Comparison of ENCODE assay signal across 3 cellular contexts in the genomic region with DNA sequence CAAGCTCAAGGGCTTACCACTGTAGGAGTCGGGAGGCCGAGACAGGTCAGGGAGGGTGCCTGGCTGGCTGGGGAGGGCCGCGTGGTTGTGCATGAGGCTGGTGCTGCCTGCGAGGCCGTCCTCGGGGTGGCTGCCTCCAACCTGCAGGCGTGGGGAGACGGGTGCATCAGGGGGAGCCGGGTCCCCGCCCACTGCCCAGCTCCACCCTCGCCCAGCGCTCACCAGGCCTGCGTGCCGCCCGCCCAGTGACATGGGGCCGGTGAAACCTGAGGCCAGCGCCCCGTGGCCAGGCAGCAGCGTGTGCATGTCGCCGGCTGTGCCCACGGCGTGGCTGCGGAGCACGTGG.
TF ChIP-seq lines count a peak whose summit lies in the region.

No MANE protein-coding gene starts in this region.

TF ChIP-seq in SK-N-SH, 30 proteins besides CTCF, POLR2A, EP300 and RAD21:
- TF ChIP-seq FOSL2 (IDR thresholded peaks at IDR 0.05; ENCODE audit: borderline replicate concordance, low read depth) = no peak
- no peak for TF ChIP-seq GATA2 (CRISPR knock-in tag; IDR thresholded peaks at IDR 0.05)
- TF ChIP-seq, protein P1, sequence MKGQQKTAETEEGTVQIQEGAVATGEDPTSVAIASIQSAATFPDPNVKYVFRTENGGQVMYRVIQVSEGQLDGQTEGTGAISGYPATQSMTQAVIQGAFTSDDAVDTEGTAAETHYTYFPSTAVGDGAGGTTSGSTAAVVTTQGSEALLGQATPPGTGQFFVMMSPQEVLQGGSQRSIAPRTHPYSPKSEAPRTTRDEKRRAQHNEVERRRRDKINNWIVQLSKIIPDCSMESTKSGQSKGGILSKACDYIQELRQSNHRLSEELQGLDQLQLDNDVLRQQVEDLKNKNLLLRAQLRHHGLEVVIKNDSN (IDR thresholded peaks at IDR 0.05; ENCODE audit: borderline replicate concordance, low read depth) = no peak
- TF ChIP-seq JUND (IDR thresholded peaks at IDR 0.05) = no peak
- TF ChIP-seq SMC3 (IDR thresholded peaks at IDR 0.05; ENCODE audit: low read depth, low read length) = no peak
- TF ChIP-seq, protein P2, sequence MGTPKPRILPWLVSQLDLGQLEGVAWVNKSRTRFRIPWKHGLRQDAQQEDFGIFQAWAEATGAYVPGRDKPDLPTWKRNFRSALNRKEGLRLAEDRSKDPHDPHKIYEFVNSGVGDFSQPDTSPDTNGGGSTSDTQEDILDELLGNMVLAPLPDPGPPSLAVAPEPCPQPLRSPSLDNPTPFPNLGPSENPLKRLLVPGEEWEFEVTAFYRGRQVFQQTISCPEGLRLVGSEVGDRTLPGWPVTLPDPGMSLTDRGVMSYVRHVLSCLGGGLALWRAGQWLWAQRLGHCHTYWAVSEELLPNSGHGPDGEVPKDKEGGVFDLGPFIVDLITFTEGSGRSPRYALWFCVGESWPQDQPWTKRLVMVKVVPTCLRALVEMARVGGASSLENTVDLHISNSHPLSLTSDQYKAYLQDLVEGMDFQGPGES (IDR thresholded peaks at IDR 0.05; ENCODE audit: low read depth, low read length) = no peak
- no peak for TF ChIP-seq SIN3A (IDR thresholded peaks at IDR 0.05; ENCODE audit: borderline replicate concordance, low read depth, low read length)
- no peak for TF ChIP-seq RFX5 (IDR thresholded peaks at IDR 0.05; ENCODE audit: low read length)
- TF ChIP-seq TCF12 (IDR thresholded peaks at IDR 0.05) = no peak
- TF ChIP-seq, protein P3, sequence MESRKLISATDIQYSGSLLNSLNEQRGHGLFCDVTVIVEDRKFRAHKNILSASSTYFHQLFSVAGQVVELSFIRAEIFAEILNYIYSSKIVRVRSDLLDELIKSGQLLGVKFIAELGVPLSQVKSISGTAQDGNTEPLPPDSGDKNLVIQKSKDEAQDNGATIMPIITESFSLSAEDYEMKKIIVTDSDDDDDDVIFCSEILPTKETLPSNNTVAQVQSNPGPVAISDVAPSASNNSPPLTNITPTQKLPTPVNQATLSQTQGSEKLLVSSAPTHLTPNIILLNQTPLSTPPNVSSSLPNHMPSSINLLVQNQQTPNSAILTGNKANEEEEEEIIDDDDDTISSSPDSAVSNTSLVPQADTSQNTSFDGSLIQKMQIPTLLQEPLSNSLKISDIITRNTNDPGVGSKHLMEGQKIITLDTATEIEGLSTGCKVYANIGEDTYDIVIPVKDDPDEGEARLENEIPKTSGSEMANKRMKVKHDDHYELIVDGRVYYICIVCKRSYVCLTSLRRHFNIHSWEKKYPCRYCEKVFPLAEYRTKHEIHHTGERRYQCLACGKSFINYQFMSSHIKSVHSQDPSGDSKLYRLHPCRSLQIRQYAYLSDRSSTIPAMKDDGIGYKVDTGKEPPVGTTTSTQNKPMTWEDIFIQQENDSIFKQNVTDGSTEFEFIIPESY (IDR thresholded peaks at IDR 0.05; ENCODE audit: borderline replicate concordance, low read depth) = no peak
- TF ChIP-seq CHD2 (IDR thresholded peaks at IDR 0.05; ENCODE audit: low read length, partially characterized antibody) = no peak
- TF ChIP-seq FOXJ3 (CRISPR knock-in tag; IDR thresholded peaks at IDR 0.05) = no peak

TF ChIP-seq in SK-N-SH treated with all-trans-retinoic acid at 6 μM for 48 hours, 23 proteins besides CTCF, POLR2A, EP300 and RAD21:
- TF ChIP-seq ZNF8 (CRISPR knock-in tag; IDR thresholded peaks at IDR 0.05) (no peak), TOX (CRISPR knock-in tag; IDR thresholded peaks at IDR 0.05; ENCODE audit: borderline replicate concordance) (no peak), ISL1 (CRISPR knock-in tag; IDR thresholded peaks at IDR 0.05) (no peak), OSR1 (CRISPR knock-in tag; IDR thresholded peaks at IDR 0.05) (no peak), SNAI2 (CRISPR knock-in tag; IDR thresholded peaks at IDR 0.05) (no peak), BACH2 (CRISPR knock-in tag; IDR thresholded peaks at IDR 0.05; ENCODE audit: borderline replicate concordance) (no peak), TCF4 (CRISPR knock-in tag; IDR thresholded peaks at IDR 0.05; ENCODE audit: borderline replicate concordance) (no peak), PPARA (CRISPR knock-in tag; IDR thresholded peaks at IDR 0.05; ENCODE audit: borderline replicate concordance) (no peak), ZC3H10 (CRISPR knock-in tag; IDR thresholded peaks at IDR 0.05) (no peak), ESRRG (CRISPR knock-in tag; IDR thresholded peaks at IDR 0.05) (no peak), ARNTL (CRISPR knock-in tag; IDR thresholded peaks at IDR 0.05; ENCODE audit: borderline replicate concordance, low read depth) (no peak), CSDC2 (CRISPR knock-in tag; IDR thresholded peaks at IDR 0.05) (no peak), GLIS3 (CRISPR knock-in tag; IDR thresholded peaks at IDR 0.05) (no peak)
- TF ChIP-seq, protein P4, sequence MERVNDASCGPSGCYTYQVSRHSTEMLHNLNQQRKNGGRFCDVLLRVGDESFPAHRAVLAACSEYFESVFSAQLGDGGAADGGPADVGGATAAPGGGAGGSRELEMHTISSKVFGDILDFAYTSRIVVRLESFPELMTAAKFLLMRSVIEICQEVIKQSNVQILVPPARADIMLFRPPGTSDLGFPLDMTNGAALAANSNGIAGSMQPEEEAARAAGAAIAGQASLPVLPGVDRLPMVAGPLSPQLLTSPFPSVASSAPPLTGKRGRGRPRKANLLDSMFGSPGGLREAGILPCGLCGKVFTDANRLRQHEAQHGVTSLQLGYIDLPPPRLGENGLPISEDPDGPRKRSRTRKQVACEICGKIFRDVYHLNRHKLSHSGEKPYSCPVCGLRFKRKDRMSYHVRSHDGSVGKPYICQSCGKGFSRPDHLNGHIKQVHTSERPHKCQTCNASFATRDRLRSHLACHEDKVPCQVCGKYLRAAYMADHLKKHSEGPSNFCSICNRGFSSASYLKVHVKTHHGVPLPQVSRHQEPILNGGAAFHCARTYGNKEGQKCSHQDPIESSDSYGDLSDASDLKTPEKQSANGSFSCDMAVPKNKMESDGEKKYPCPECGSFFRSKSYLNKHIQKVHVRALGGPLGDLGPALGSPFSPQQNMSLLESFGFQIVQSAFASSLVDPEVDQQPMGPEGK (CRISPR knock-in tag; IDR thresholded peaks at IDR 0.05; ENCODE audit: borderline replicate concordance) = no peak
- TF ChIP-seq, protein P5, sequence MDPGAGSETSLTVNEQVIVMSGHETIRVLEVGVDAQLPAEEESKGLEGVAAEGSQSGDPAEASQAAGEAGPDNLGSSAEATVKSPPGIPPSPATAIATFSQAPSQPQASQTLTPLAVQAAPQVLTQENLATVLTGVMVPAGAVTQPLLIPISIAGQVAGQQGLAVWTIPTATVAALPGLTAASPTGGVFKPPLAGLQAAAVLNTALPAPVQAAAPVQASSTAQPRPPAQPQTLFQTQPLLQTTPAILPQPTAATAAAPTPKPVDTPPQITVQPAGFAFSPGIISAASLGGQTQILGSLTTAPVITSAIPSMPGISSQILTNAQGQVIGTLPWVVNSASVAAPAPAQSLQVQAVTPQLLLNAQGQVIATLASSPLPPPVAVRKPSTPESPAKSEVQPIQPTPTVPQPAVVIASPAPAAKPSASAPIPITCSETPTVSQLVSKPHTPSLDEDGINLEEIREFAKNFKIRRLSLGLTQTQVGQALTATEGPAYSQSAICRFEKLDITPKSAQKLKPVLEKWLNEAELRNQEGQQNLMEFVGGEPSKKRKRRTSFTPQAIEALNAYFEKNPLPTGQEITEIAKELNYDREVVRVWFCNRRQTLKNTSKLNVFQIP (CRISPR knock-in tag; IDR thresholded peaks at IDR 0.05; ENCODE audit: borderline replicate concordance, low read depth) = no peak
- TF ChIP-seq, protein P6, sequence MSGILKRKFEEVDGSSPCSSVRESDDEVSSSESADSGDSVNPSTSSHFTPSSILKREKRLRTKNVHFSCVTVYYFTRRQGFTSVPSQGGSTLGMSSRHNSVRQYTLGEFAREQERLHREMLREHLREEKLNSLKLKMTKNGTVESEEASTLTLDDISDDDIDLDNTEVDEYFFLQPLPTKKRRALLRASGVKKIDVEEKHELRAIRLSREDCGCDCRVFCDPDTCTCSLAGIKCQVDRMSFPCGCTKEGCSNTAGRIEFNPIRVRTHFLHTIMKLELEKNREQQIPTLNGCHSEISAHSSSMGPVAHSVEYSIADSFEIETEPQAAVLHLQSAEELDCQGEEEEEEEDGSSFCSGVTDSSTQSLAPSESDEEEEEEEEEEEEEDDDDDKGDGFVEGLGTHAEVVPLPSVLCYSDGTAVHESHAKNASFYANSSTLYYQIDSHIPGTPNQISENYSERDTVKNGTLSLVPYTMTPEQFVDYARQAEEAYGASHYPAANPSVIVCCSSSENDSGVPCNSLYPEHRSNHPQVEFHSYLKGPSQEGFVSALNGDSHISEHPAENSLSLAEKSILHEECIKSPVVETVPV (CRISPR knock-in tag; IDR thresholded peaks at IDR 0.05) = no peak

TF ChIP-seq in GM12878, 131 proteins besides CTCF, POLR2A, EP300 and RAD21:
- TF ChIP-seq KAT2A (conservative IDR thresholded peaks at IDR 0.05; ENCODE audit: control insufficient read depth, low read depth, low read length) (no peak), MEF2B (IDR thresholded peaks at IDR 0.05; ENCODE audit: partially characterized antibody, poor library complexity, severe bottlenecking) (no peak), CHD1 (IDR thresholded peaks at IDR 0.05; ENCODE audit: low read depth, low read length) (no peak)
